12 cellular contexts compared by ENCODE assay signal in the genomic region with DNA sequence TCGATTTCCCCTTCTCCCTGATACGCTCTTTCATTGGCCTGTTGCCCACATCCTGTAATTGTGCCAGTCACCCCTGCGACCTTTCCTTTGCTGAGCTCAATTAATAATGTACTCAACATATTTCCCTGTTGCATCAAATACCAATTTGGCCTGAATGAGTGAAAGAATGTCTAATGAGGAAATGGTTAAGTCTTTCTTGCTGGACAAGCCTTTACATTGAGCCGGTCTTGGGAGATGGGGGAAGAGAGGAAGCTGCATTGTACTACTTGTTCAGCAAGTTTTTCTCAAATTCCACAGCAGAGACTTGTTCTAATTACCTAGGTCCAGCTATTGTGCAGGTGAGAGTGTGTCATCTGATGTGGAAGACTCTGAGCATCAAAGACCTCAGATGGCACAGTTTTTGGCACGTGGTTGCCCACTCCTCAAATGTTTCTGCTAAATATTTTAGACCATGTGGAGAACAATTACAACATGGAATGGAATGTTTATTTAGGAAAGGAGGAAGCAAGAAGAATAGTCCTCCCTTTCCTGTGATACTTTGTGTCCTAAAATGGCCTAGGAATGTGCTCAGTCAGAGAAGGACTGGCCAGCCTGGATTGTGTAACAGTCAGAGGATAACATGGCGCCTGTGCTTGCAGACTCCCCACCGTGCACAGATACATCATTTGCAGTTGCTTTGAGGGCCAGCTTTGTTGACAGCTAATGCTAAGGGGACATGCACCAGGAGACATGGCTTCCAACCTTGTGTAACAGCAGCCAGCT.
DNase-seq lines count a peak whose midpoint lies in the region; ATAC-seq, FAIRE-seq and TF ChIP-seq lines count a peak whose summit lies in the region.
"Had no signal": no experiment of that assay in that cellular context is flagged by ENCODE, and none has a peak within 500 bp of the region (broad histone marks: within the 10 kb centered on the region; RNA-seq: fewer than 3 reads in every experiment).

No MANE protein-coding gene starts in this region.

- peaks cover 8% of the 10 kb centered on the region for H3K4me1 Mint-ChIP-seq in progenitor cell of endocrine pancreas (ENCODE audit: low read depth)

- H3K9me3 Mint-ChIP-seq in progenitor cell of endocrine pancreas (ENCODE audit: low read depth) = no peaks in the 10 kb centered on the region
- H3K9me3 Mint-ChIP-seq: IgD-negative memory B cell had no signal

- H3K27ac ChIP-seq in RWPE1 = no peak overlapping the region
- H3K27ac ChIP-seq: hepatocyte had no signal

- no peak overlapping the region for H3K4me3 Mint-ChIP-seq in progenitor cell of endocrine pancreas (ENCODE audit: low read depth)
- H3K4me3 Mint-ChIP-seq: IgD-negative memory B cell had no signal

- peaks cover 22% of the 10 kb centered on the region for H3K27me3 Mint-ChIP-seq in progenitor cell of endocrine pancreas

- peak overlapping the region; percentile 54 for H3K27ac Mint-ChIP-seq in progenitor cell of endocrine pancreas
- H3K27ac Mint-ChIP-seq: IgD-negative memory B cell had no signal

- no peaks in the 10 kb centered on the region for H3K36me3 Mint-ChIP-seq in progenitor cell of endocrine pancreas (ENCODE audit: insufficient read depth)
- H3K36me3 Mint-ChIP-seq: IgD-negative memory B cell had no signal

- peak; percentile 82 for DNase-seq in EL
- DNase-seq in RWPE1 (ENCODE audit: low spot score) = peak; percentile 81
- DNase-seq in glomerular endothelial cell (ENCODE audit: extremely low read depth, low read depth, low spot score) = peak; percentile 78
- no peak for DNase-seq in progenitor cell of endocrine pancreas (ENCODE audit: low spot score, unreplicated experiment)
- DNase-seq in activated gamma-delta T cell (lab: John Stamatoyannopoulos, UW) = no peak
- DNase-seq in D721Med (ENCODE audit: insufficient read length, low spot score) = no peak
- DNase-seq: activated CD4-positive, alpha-beta T cell treated with anti-CD3 and anti-CD28 coated beads for 1 hour; nucleus accumbens had no signal

- CTCF ChIA-PET in RWPE1 (lab: Yijun Ruan, JAX) = interaction anchor here (0.6 kb wide), 1 partner anchor 21 kb away, joined by 3 read pairs; no protein-coding TSS in a partner anchor

- ATAC-seq in GM19463 (IDR thresholded peaks at IDR 0.05; ENCODE audit: unreplicated experiment) = no peak
- ATAC-seq in HG03342 (IDR thresholded peaks at IDR 0.05; ENCODE audit: unreplicated experiment) = no peak

- TF ChIP-seq CTCF in RWPE1 (conservative IDR thresholded peaks at IDR 0.05; ENCODE audit: low read depth) (no peak), progenitor cell of endocrine pancreas (IDR thresholded peaks at IDR 0.05; ENCODE audit: unreplicated experiment) (no peak), D721Med (IDR thresholded peaks at IDR 0.05; ENCODE audit: insufficient read depth, missing control alignments) (no peak)

- no peak for FAIRE-seq in D721Med (lab: Jason Lieb, UNC)

- POLR2A ChIA-PET in RWPE1 (lab: Yijun Ruan, JAX; ENCODE audit: low non-redundant PET) = no interaction called here

Comparison
In these comparisons a context has a peak if more than half of its experiments do, and no peak if none do; other contexts are left out.
1. DNase-seq: peak in EL (single experiment), RWPE1 (single experiment) and glomerular endothelial cell (single experiment); none in progenitor cell of endocrine pancreas (single experiment), activated gamma-delta T cell (single experiment) and D721Med (single experiment).